9 cellular contexts compared by ENCODE assay signal in genomic region chr16:74480150-74481029, GRCh38. TPM values are rescaled to one million over a fixed set of nuclear protein-coding genes. Genes with fewer than 3 reads are reported as not detected.
DNase-seq lines count a peak whose midpoint lies in the region; ATAC-seq and TF ChIP-seq lines count a peak whose summit lies in the region.
"Had no signal": no experiment of that assay in that cellular context is flagged by ENCODE, and none has a peak within 500 bp of the region (broad histone marks: within the 10 kb centered on the region; RNA-seq: fewer than 3 reads in every experiment).

No MANE protein-coding gene starts in this region.

- H3K27me3 Mint-ChIP-seq in CD8-positive, alpha-beta memory T cell, result no peaks in the 10 kb centered on the region
- H3K27me3 Mint-ChIP-seq in naive thymus-derived CD8-positive, alpha-beta T cell, result no peaks in the 10 kb centered on the region

- no peaks in the 10 kb centered on the region for H3K9me3 Mint-ChIP-seq in CD8-positive, alpha-beta memory T cell
- H3K9me3 Mint-ChIP-seq in naive thymus-derived CD8-positive, alpha-beta T cell, result no peaks in the 10 kb centered on the region

- H3K36me3 ChIP-seq in CD8-positive, alpha-beta memory T cell (ENCODE audit: insufficient read depth, low read length), result peaks cover 54% of the 10 kb centered on the region

- H3K4me3 ChIP-seq in CD8-positive, alpha-beta memory T cell (ENCODE audit: low read length), result no peak overlapping the region
- H3K4me3 ChIP-seq in coronary artery, result no peak overlapping the region

- ATAC-seq in naive thymus-derived CD8-positive, alpha-beta T cell, result no peak

- TF ChIP-seq EP300 in Ishikawa (IDR thresholded peaks at IDR 0.05; ENCODE audit: borderline replicate concordance), result no peak

- TF ChIP-seq CTCF in coronary artery (IDR thresholded peaks at IDR 0.05), result no peak

- CTCF ChIA-PET in CD8-positive, alpha-beta memory T cell (lab: Charles Lee), result interaction anchor here (1.8 kb wide), 1 partner anchor 142 kb away, joined by 5 read pairs; no protein-coding TSS in a partner anchor

- no peak for DNase-seq in CD8-positive, alpha-beta memory T cell
- DNase-seq in epithelial cell of prostate (ENCODE audit: low read depth, low spot score), result no peak
- no peak for DNase-seq in naive thymus-derived CD8-positive, alpha-beta T cell
- DNase-seq in NCI-H1436 (lab: John Stamatoyannopoulos, UW), result no peak
- DNase-seq in coronary artery (ENCODE audit: low spot score), result no peak
- no peak for DNase-seq in NCI-H2196 treated with DMSO at 0.1 percent for 48 hours (lab: John Stamatoyannopoulos, UW; ENCODE audit: unreplicated experiment)
- DNase-seq in activated CD4-positive, CD25-positive, alpha-beta regulatory T cell treated with anti-CD3 and anti-CD28 coated beads, Interleukin-2, amount 50 U/mL, for 72 hours, result no peak

- H3K36me3 Mint-ChIP-seq in CD8-positive, alpha-beta memory T cell, result peaks cover 9 to 87% (median 32%) of the 10 kb centered on the region in 3 donors
- peaks cover 0 to 96% (median 29%) of the 10 kb centered on the region in 3 donors for H3K36me3 Mint-ChIP-seq in naive thymus-derived CD8-positive, alpha-beta T cell

- peak overlapping the region in 6 of 8 donors; percentile 34 to 72 (median 54) for H3K27ac Mint-ChIP-seq in CD8-positive, alpha-beta memory T cell
- peak overlapping the region in 8 of 10 donors; percentile 10 to 84 (median 64) for H3K27ac Mint-ChIP-seq in naive thymus-derived CD8-positive, alpha-beta T cell

- H3K4me3 Mint-ChIP-seq in CD8-positive, alpha-beta memory T cell, result no peak overlapping the region
- H3K4me3 Mint-ChIP-seq in naive thymus-derived CD8-positive, alpha-beta T cell, result no peak overlapping the region

- no peak for TF ChIP-seq RAD21 in Ishikawa (IDR thresholded peaks at IDR 0.05; ENCODE audit: low read depth)

- POLR2A ChIA-PET in CD8-positive, alpha-beta memory T cell (lab: Charles Lee), result no interaction called here
- POLR2A ChIA-PET in naive thymus-derived CD8-positive, alpha-beta T cell (lab: Charles Lee), result no interaction called here

- H3K9me3 ChIP-seq in CD8-positive, alpha-beta memory T cell (ENCODE audit: low read length), result no peaks in the 10 kb centered on the region

- peaks cover 3% of the 10 kb centered on the region for H3K4me1 ChIP-seq in CD8-positive, alpha-beta memory T cell (ENCODE audit: insufficient read depth, low read length)

- no peaks in the 10 kb centered on the region for H3K27me3 ChIP-seq in CD8-positive, alpha-beta memory T cell (ENCODE audit: insufficient read depth, low read length, poor library complexity, severe bottlenecking)

- H3K27ac ChIP-seq in CD8-positive, alpha-beta memory T cell (ENCODE audit: low read depth, low read length), result no peak overlapping the region
- H3K27ac ChIP-seq in epithelial cell of prostate, result peak overlapping the region; percentile 59
- no peak overlapping the region for H3K27ac ChIP-seq in coronary artery
- H3K27ac ChIP-seq: HL-60 had no signal

- peaks cover 0 to 5% (median 0%) of the 10 kb centered on the region in 3 donors for H3K4me1 Mint-ChIP-seq in CD8-positive, alpha-beta memory T cell
- H3K4me1 Mint-ChIP-seq in naive thymus-derived CD8-positive, alpha-beta T cell, result peaks cover 0 to 7% (median 4%) of the 10 kb centered on the region in 4 donors

TF ChIP-seq in Ishikawa, 13 proteins besides CTCF, POLR2A, EP300 and RAD21:
- TF ChIP-seq, protein P1, sequence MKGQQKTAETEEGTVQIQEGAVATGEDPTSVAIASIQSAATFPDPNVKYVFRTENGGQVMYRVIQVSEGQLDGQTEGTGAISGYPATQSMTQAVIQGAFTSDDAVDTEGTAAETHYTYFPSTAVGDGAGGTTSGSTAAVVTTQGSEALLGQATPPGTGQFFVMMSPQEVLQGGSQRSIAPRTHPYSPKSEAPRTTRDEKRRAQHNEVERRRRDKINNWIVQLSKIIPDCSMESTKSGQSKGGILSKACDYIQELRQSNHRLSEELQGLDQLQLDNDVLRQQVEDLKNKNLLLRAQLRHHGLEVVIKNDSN (IDR thresholded peaks at IDR 0.05), result no peak
- TF ChIP-seq TEAD4 (IDR thresholded peaks at IDR 0.05), result peak; percentile 64
TF ChIP-seq in Ishikawa: peak in this region for 1.

RNA-seq across cellular contexts. Expression of gene CLEC18B, which starts 59.1 kb away (rescaled TPM):
- total RNA-seq in CD8-positive, alpha-beta memory T cell, result under 1 TPM in 1 of 2 experiments, not detected in 1; 0.29 TPM
- polyA plus RNA-seq in CD8-positive, alpha-beta memory T cell, result not detected
- 1 to 10 TPM; 4.2 TPM for total RNA-seq in naive thymus-derived CD8-positive, alpha-beta T cell
- polyA plus RNA-seq in naive thymus-derived CD8-positive, alpha-beta T cell, result not detected
